Comparison of ENCODE assay signal across 3 cellular contexts in the genomic region with DNA sequence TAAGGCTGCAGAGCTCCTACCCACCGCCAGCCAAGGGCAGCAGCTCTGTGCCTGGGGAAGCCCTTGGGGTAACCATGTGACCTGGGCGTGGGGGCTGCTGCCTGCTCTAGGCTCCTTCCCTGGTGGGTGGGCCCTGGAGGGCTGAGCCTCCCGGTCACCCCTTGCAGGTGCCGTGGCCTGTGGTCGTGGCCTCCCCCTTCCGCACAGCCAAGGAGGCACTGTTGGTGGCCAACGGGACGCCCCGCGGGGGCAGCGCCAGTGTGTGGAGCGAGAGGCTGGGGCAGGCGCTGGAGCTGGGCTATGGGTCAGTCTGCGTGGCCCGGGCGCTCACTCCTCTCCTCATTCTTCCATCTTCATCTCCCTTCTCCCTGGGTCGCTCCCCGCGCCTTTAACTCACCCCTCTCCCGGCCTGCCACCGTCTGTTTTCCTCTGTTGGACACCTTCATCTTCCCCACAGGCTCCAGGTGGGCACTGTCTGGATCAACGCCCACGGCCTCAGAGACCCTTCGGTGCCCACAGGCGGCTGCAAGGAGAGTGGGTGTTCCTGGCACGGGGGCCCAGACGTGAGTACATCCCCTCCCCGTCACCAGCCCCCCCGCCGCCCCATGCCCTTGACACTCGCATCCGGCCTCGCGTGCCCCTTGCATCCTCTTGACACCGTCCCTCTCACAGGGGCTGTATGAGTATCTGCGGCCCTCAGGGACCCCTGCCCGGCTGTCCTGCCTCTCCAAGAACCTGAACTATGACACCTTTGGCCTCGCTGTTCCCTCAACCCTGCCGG.
TF ChIP-seq lines count a peak whose summit lies in the region.

No MANE protein-coding gene starts in this region.

TF ChIP-seq in SK-N-SH, 30 proteins besides CTCF, POLR2A, EP300 and RAD21 (continues in another document):
- TF ChIP-seq, protein P1, sequence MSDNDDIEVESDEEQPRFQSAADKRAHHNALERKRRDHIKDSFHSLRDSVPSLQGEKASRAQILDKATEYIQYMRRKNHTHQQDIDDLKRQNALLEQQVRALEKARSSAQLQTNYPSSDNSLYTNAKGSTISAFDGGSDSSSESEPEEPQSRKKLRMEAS (IDR thresholded peaks at IDR 0.05; ENCODE audit: low read depth) = no peak
- TF ChIP-seq YY1 (IDR thresholded peaks at IDR 0.05; ENCODE audit: low read depth) (no peak), RFX5 (IDR thresholded peaks at IDR 0.05; ENCODE audit: low read length) (no peak), FOXM1 (IDR thresholded peaks at IDR 0.05; ENCODE audit: low read depth) (no peak), NRF1 (IDR thresholded peaks at IDR 0.05; ENCODE audit: low read depth, low read length) (no peak), MXI1 (IDR thresholded peaks at IDR 0.05; ENCODE audit: low read depth, low read length) (no peak), NFIC (IDR thresholded peaks at IDR 0.05; ENCODE audit: borderline replicate concordance) (no peak), RXRA (IDR thresholded peaks at IDR 0.05; ENCODE audit: borderline replicate concordance, low read depth) (no peak), MEF2A (IDR thresholded peaks at IDR 0.05; ENCODE audit: borderline replicate concordance, low read depth) (no peak), RCOR1 (IDR thresholded peaks at IDR 0.05; ENCODE audit: low read length) (no peak), GABPA (IDR thresholded peaks at IDR 0.05; ENCODE audit: low read depth) (no peak)
- TF ChIP-seq, protein P2, sequence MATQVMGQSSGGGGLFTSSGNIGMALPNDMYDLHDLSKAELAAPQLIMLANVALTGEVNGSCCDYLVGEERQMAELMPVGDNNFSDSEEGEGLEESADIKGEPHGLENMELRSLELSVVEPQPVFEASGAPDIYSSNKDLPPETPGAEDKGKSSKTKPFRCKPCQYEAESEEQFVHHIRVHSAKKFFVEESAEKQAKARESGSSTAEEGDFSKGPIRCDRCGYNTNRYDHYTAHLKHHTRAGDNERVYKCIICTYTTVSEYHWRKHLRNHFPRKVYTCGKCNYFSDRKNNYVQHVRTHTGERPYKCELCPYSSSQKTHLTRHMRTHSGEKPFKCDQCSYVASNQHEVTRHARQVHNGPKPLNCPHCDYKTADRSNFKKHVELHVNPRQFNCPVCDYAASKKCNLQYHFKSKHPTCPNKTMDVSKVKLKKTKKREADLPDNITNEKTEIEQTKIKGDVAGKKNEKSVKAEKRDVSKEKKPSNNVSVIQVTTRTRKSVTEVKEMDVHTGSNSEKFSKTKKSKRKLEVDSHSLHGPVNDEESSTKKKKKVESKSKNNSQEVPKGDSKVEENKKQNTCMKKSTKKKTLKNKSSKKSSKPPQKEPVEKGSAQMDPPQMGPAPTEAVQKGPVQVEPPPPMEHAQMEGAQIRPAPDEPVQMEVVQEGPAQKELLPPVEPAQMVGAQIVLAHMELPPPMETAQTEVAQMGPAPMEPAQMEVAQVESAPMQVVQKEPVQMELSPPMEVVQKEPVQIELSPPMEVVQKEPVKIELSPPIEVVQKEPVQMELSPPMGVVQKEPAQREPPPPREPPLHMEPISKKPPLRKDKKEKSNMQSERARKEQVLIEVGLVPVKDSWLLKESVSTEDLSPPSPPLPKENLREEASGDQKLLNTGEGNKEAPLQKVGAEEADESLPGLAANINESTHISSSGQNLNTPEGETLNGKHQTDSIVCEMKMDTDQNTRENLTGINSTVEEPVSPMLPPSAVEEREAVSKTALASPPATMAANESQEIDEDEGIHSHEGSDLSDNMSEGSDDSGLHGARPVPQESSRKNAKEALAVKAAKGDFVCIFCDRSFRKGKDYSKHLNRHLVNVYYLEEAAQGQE (IDR thresholded peaks at IDR 0.05; ENCODE audit: low read depth, low read length) = no peak
- TF ChIP-seq, protein P3, sequence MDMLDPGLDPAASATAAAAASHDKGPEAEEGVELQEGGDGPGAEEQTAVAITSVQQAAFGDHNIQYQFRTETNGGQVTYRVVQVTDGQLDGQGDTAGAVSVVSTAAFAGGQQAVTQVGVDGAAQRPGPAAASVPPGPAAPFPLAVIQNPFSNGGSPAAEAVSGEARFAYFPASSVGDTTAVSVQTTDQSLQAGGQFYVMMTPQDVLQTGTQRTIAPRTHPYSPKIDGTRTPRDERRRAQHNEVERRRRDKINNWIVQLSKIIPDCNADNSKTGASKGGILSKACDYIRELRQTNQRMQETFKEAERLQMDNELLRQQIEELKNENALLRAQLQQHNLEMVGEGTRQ (IDR thresholded peaks at IDR 0.05; ENCODE audit: borderline replicate concordance, low read depth, low read length) = no peak
- TF ChIP-seq, protein P4, sequence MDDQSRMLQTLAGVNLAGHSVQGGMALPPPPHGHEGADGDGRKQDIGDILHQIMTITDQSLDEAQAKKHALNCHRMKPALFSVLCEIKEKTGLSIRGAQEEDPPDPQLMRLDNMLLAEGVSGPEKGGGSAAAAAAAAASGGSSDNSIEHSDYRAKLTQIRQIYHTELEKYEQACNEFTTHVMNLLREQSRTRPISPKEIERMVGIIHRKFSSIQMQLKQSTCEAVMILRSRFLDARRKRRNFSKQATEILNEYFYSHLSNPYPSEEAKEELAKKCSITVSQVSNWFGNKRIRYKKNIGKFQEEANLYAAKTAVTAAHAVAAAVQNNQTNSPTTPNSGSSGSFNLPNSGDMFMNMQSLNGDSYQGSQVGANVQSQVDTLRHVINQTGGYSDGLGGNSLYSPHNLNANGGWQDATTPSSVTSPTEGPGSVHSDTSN (IDR thresholded peaks at IDR 0.05) = no peak

TF ChIP-seq in SK-N-SH treated with all-trans-retinoic acid at 6 μM for 48 hours, 23 proteins besides CTCF, POLR2A, EP300 and RAD21:
- TF ChIP-seq ZFP3 (CRISPR knock-in tag; IDR thresholded peaks at IDR 0.05) (no peak), ESRRG (CRISPR knock-in tag; IDR thresholded peaks at IDR 0.05) (no peak), ZFP30 (CRISPR knock-in tag; IDR thresholded peaks at IDR 0.05) (no peak), ZC3H10 (CRISPR knock-in tag; IDR thresholded peaks at IDR 0.05) (no peak), ISL1 (CRISPR knock-in tag; IDR thresholded peaks at IDR 0.05) (no peak), ZNF70 (CRISPR knock-in tag; IDR thresholded peaks at IDR 0.05) (no peak), TCF4 (CRISPR knock-in tag; IDR thresholded peaks at IDR 0.05; ENCODE audit: borderline replicate concordance) (no peak)
- TF ChIP-seq, protein P5, sequence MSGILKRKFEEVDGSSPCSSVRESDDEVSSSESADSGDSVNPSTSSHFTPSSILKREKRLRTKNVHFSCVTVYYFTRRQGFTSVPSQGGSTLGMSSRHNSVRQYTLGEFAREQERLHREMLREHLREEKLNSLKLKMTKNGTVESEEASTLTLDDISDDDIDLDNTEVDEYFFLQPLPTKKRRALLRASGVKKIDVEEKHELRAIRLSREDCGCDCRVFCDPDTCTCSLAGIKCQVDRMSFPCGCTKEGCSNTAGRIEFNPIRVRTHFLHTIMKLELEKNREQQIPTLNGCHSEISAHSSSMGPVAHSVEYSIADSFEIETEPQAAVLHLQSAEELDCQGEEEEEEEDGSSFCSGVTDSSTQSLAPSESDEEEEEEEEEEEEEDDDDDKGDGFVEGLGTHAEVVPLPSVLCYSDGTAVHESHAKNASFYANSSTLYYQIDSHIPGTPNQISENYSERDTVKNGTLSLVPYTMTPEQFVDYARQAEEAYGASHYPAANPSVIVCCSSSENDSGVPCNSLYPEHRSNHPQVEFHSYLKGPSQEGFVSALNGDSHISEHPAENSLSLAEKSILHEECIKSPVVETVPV (CRISPR knock-in tag; IDR thresholded peaks at IDR 0.05) = no peak

TF ChIP-seq in K562, 482 proteins besides CTCF, POLR2A, EP300 and RAD21:
- TF ChIP-seq, protein P6, sequence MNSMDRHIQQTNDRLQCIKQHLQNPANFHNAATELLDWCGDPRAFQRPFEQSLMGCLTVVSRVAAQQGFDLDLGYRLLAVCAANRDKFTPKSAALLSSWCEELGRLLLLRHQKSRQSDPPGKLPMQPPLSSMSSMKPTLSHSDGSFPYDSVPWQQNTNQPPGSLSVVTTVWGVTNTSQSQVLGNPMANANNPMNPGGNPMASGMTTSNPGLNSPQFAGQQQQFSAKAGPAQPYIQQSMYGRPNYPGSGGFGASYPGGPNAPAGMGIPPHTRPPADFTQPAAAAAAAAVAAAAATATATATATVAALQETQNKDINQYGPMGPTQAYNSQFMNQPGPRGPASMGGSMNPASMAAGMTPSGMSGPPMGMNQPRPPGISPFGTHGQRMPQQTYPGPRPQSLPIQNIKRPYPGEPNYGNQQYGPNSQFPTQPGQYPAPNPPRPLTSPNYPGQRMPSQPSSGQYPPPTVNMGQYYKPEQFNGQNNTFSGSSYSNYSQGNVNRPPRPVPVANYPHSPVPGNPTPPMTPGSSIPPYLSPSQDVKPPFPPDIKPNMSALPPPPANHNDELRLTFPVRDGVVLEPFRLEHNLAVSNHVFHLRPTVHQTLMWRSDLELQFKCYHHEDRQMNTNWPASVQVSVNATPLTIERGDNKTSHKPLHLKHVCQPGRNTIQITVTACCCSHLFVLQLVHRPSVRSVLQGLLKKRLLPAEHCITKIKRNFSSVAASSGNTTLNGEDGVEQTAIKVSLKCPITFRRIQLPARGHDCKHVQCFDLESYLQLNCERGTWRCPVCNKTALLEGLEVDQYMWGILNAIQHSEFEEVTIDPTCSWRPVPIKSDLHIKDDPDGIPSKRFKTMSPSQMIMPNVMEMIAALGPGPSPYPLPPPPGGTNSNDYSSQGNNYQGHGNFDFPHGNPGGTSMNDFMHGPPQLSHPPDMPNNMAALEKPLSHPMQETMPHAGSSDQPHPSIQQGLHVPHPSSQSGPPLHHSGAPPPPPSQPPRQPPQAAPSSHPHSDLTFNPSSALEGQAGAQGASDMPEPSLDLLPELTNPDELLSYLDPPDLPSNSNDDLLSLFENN (IDR thresholded peaks at IDR 0.05; ENCODE audit: low read depth in 2 of 2, low read length in 2 of 2) = no peak
- TF ChIP-seq XRCC5 (IDR thresholded peaks at IDR 0.05; ENCODE audit: low read depth, low read length) (no peak), DPF2 (IDR thresholded peaks at IDR 0.05) (no peak), AFF1 (IDR thresholded peaks at IDR 0.05; ENCODE audit: low read depth in 1 of 2, partially characterized antibody in 2 of 2) (no peak), RBFOX2 (IDR thresholded peaks at IDR 0.05; ENCODE audit: low read depth, low read length) (peak; percentile 39; the same call in 1 of the 2 replicates), SAFB (IDR thresholded peaks at IDR 0.05; ENCODE audit: borderline replicate concordance, low read depth, low read length) (no peak), SMARCE1 (IDR thresholded peaks at IDR 0.05) (no peak), POLR2G (IDR thresholded peaks at IDR 0.05; ENCODE audit: low read depth, low read length) (peak; percentile 32; the same call in 1 of the 2 replicates)
- TF ChIP-seq, protein P7, sequence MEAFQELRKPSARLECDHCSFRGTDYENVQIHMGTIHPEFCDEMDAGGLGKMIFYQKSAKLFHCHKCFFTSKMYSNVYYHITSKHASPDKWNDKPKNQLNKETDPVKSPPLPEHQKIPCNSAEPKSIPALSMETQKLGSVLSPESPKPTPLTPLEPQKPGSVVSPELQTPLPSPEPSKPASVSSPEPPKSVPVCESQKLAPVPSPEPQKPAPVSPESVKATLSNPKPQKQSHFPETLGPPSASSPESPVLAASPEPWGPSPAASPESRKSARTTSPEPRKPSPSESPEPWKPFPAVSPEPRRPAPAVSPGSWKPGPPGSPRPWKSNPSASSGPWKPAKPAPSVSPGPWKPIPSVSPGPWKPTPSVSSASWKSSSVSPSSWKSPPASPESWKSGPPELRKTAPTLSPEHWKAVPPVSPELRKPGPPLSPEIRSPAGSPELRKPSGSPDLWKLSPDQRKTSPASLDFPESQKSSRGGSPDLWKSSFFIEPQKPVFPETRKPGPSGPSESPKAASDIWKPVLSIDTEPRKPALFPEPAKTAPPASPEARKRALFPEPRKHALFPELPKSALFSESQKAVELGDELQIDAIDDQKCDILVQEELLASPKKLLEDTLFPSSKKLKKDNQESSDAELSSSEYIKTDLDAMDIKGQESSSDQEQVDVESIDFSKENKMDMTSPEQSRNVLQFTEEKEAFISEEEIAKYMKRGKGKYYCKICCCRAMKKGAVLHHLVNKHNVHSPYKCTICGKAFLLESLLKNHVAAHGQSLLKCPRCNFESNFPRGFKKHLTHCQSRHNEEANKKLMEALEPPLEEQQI (IDR thresholded peaks at IDR 0.05) = no peak
- TF ChIP-seq, protein P8, sequence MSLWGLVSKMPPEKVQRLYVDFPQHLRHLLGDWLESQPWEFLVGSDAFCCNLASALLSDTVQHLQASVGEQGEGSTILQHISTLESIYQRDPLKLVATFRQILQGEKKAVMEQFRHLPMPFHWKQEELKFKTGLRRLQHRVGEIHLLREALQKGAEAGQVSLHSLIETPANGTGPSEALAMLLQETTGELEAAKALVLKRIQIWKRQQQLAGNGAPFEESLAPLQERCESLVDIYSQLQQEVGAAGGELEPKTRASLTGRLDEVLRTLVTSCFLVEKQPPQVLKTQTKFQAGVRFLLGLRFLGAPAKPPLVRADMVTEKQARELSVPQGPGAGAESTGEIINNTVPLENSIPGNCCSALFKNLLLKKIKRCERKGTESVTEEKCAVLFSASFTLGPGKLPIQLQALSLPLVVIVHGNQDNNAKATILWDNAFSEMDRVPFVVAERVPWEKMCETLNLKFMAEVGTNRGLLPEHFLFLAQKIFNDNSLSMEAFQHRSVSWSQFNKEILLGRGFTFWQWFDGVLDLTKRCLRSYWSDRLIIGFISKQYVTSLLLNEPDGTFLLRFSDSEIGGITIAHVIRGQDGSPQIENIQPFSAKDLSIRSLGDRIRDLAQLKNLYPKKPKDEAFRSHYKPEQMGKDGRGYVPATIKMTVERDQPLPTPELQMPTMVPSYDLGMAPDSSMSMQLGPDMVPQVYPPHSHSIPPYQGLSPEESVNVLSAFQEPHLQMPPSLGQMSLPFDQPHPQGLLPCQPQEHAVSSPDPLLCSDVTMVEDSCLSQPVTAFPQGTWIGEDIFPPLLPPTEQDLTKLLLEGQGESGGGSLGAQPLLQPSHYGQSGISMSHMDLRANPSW (CRISPR knock-in tag; IDR thresholded peaks at IDR 0.05) = no peak
- TF ChIP-seq, protein P9, sequence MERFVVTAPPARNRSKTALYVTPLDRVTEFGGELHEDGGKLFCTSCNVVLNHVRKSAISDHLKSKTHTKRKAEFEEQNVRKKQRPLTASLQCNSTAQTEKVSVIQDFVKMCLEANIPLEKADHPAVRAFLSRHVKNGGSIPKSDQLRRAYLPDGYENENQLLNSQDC (CRISPR knock-in tag; IDR thresholded peaks at IDR 0.05) = no peak
